ENCODE assay signal across 9 cellular contexts in the genomic region with DNA sequence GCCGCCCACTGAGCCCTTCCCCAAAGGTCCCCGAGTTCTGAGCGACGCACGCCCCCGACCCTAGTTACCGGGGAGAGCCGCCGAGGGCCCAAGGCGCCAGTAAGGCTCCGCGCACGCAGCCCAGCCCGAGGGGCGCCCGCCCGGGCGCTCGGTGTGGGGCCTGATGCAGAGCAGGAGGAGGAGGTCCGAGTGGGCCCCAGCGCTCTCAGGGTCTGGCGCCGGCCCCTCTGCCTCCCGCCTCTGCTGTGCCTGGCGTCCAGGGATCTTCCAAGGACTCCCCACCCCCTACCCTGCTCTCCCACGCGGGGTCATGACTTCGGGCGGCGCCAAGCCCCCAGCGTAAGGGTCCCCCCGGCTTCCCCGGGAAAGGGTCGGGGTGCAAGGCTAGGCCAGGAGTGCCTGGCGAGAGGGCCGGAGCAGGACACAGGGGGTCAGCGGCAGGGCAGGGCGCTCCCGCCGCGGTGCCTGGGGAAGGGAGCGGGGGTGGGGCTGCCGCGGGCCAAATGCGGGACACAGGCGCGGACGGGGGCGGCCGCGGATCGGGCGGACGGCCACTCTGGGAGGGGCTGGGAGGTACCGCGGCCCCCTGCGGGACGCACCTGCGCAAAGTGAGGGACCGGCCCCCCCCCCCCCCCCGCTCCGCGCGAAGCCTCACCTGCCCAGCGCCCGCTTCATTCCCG. TPM values are rescaled to one million over a fixed set of nuclear protein-coding genes. Genes with fewer than 3 reads are reported as not detected.
A peak's percentile ranks its signal among the peaks of the same experiment; 100 is the strongest.
DNase-seq lines count a peak whose midpoint lies in the region; ATAC-seq, FAIRE-seq and TF ChIP-seq lines count a peak whose summit lies in the region.
"Had no signal": no experiment of that assay in that cellular context is flagged by ENCODE, and none has a peak within 500 bp of the region (broad histone marks: within the 10 kb centered on the region; RNA-seq: fewer than 3 reads in every experiment).

No MANE protein-coding gene starts in this region.

- H3K27ac ChIP-seq in HCT116 (ENCODE audit: low read depth, low read length) = peak overlapping the region; percentile 96
- H3K27ac ChIP-seq in H1 (ENCODE audit: low read depth, low read length) = peak overlapping the region; percentile 85; the same call in 1 of the 2 replicates
- H3K27ac ChIP-seq in testis = peak overlapping the region; percentile 84 to 86

- ATAC-seq in HCT116 = peak; percentile 78

- H3K4me1 ChIP-seq in HCT116 (ENCODE audit: control insufficient read depth in 1 of 2, insufficient read depth in 2 of 2, low read length in 2 of 2) (peaks cover 9 to 13% of the 10 kb centered on the region in 2 experiments; a peak in 3 of 4 replicates), H1 (replicated peaks in 1 of 4; ENCODE audit: control insufficient read depth in 3 of 4, insufficient read depth in 4 of 4, low read length in 3 of 4) (peaks cover 0 to 3% (median 0%) of the 10 kb centered on the region in 4 experiments; a peak in 2 of 7 replicates), mucosa of stomach (ENCODE audit: control insufficient read depth, insufficient read depth, low read length) (peaks cover 8% of the 10 kb centered on the region), testis (peaks cover 6% of the 10 kb centered on the region)

- H2BK12ac ChIP-seq in H1 (ENCODE audit: low read depth, low read length) = no peak overlapping the region

- H3K9me3 Mint-ChIP-seq in activated CD4-positive, alpha-beta memory T cell treated with anti-CD3 and anti-CD28 coated beads for 36 hours = no peaks in the 10 kb centered on the region

- RAD21 ChIA-PET in HCT116 (lab: Charles Lee; ENCODE audit: low non-redundant PET in 1 of 2, low total read pairs in 2 of 2, uncharacterized antibody in 2 of 2, unreplicated experiment in 2 of 2) = no interaction called here

- no TSS peak for BruUV-seq in HCT116 (replicated peaks; lab: Mats Ljungman, UMichigan)

- intact Hi-C loops in HCT116 (cut with micrococcal nuclease) = loop anchor here (2.0 to 10.0 kb wide), 2 partner anchors 79 to 325 kb away; no protein-coding TSS in a partner anchor
- intact Hi-C loops in activated CD4-positive, alpha-beta memory T cell treated with anti-CD3 and anti-CD28 coated beads for 36 hours (cut with micrococcal nuclease) = loop anchor here (1.0 to 5.0 kb wide), 7 partner anchors 17 to 443 kb away; a partner anchor contains a TSS
- intact Hi-C loops in testis (cut with DNase I; ENCODE audit: low total_unique reads) = loop anchor here (10.0 kb wide), 1 partner anchor 95 kb away; no protein-coding TSS in a partner anchor

- H3K27me3 Mint-ChIP-seq in activated CD4-positive, alpha-beta memory T cell treated with anti-CD3 and anti-CD28 coated beads for 36 hours = no peaks in the 10 kb centered on the region

- no peak overlapping the region for H3K14ac ChIP-seq in H1 (ENCODE audit: insufficient read length)

- peak overlapping the region; percentile 25; the same call in 1 of the 2 replicates for H4K8ac ChIP-seq in H1 (ENCODE audit: extremely low read depth, insufficient read depth, low read length)

- peaks cover 8% of the 10 kb centered on the region for H3K23me2 ChIP-seq in H1 (ENCODE audit: low read depth, low read length)

- H3K9ac ChIP-seq in HCT116 (ENCODE audit: low read length) (peak overlapping the region; percentile 92), H1 (replicated peaks in 1 of 4; ENCODE audit: extremely low read depth in 1 of 4, low read depth in 3 of 4, low read length in 3 of 4) (peak overlapping the region; percentile 76 to 95 (median 84)), mucosa of stomach (ENCODE audit: low read length) (peak overlapping the region; percentile 84)

- H3K4me3 Mint-ChIP-seq in activated CD4-positive, alpha-beta memory T cell treated with anti-CD3 and anti-CD28 coated beads for 36 hours = peak overlapping the region; percentile 83

- H3K27ac Mint-ChIP-seq in activated CD4-positive, alpha-beta memory T cell treated with anti-CD3 and anti-CD28 coated beads for 36 hours = peak overlapping the region; percentile 54

- no peak overlapping the region for H2BK20ac ChIP-seq in H1 (ENCODE audit: low read length)

- POLR2A ChIA-PET in HCT116 (lab: Charles Lee) (no interaction called here), H1 (lab: Charles Lee; ENCODE audit: partially characterized antibody) (interaction anchor here (0.6 to 1.0 kb wide), 3 partner anchors 20 to 229 kb away, joined by 3 to 4 read pairs (median 3); no protein-coding TSS in a partner anchor)
- POLR2A ChIA-PET in activated CD4-positive, alpha-beta memory T cell treated with anti-CD3 and anti-CD28 coated beads for 36 hours (lab: Charles Lee) = interaction anchor here (2.6 kb wide), 1 partner anchor 18 kb away, joined by 14 read pairs; a partner anchor contains a TSS

- H3K4me2 ChIP-seq in HCT116 (ENCODE audit: low read length) = peak overlapping the region; percentile 83
- peak overlapping the region; percentile 82 to 94 for H3K4me2 ChIP-seq in H1 (ENCODE audit: insufficient read depth in 1 of 2, low read depth in 2 of 2, low read length in 2 of 2)

- FAIRE-seq in GM12892 (lab: Jason Lieb, UNC) = no peak
- FAIRE-seq in H1 (lab: Jason Lieb, UNC) = no peak
- FAIRE-seq: endometrium had no signal

- H3K18ac ChIP-seq in H1 (ENCODE audit: extremely low read depth, low read length) = peak overlapping the region; percentile 83; the same call in 1 of the 2 replicates

- no peaks in the 10 kb centered on the region for H3K27me3 ChIP-seq in HCT116 (ENCODE audit: insufficient read depth, low read length)
- no peaks in the 10 kb centered on the region for H3K27me3 ChIP-seq in H1 (replicated peaks in 1 of 4; ENCODE audit: control insufficient read depth in 3 of 4, extremely low read depth in 1 of 4, insufficient read depth in 3 of 4, low read length in 3 of 4)
- no peaks in the 10 kb centered on the region for H3K27me3 ChIP-seq in mucosa of stomach (ENCODE audit: control insufficient read depth, insufficient read depth, low read length)
- H3K27me3 ChIP-seq in testis = no peaks in the 10 kb centered on the region

- H2BK5ac ChIP-seq in H1 (ENCODE audit: low read depth, low read length) = no peak overlapping the region

- DNase-seq in GM12892 (ENCODE audit: insufficient read length) = peak; percentile 41
- no peak for DNase-seq in HCT116 (ENCODE audit: low read depth, low spot score)
- DNase-seq in M059J (ENCODE audit: low read depth) = peak; percentile 48
- peak; percentile 38 for DNase-seq in activated CD4-positive, alpha-beta memory T cell treated with anti-CD3 and anti-CD28 coated beads for 36 hours
- peak in 1 of 2 experiments; percentile 69 for DNase-seq in H1 (ENCODE audit: low read depth in 1 of 2, low spot score in 2 of 2)
- peak; percentile 43 for DNase-seq in testis
- DNase-seq in NCI-H524 treated with DMSO at 0.1 percent for 48 hours (lab: John Stamatoyannopoulos, UW) = no peak

- H3K4me3 ChIP-seq in HCT116 (replicated peaks in 1 of 2; ENCODE audit: low read depth in 1 of 2, low read length in 2 of 2) (peak overlapping the region; percentile 81 to 96), H1 (ENCODE audit: extremely low read depth in 1 of 4, insufficient read depth in 2 of 4, low read depth in 3 of 4, low read length in 4 of 4) (peak overlapping the region; percentile 54 to 95 (median 58)), mucosa of stomach (ENCODE audit: low read length) (peak overlapping the region; percentile 77), testis (peak overlapping the region; percentile 74 to 86)

- no peaks in the 10 kb centered on the region for H3K9me3 ChIP-seq in HCT116 (ENCODE audit: control insufficient read depth in 1 of 2, insufficient read depth in 1 of 2, low read depth in 1 of 2, low read length in 2 of 2)
- H3K9me3 ChIP-seq in H1 (ENCODE audit: insufficient read depth in 2 of 2, low read depth in 1 of 2, low read length in 1 of 2) = no peaks in the 10 kb centered on the region
- H3K9me3 ChIP-seq in mucosa of stomach (ENCODE audit: control insufficient read depth, low read length) = no peaks in the 10 kb centered on the region
- no peaks in the 10 kb centered on the region for H3K9me3 ChIP-seq in testis

- no peak overlapping the region for H3K23ac ChIP-seq in H1 (ENCODE audit: insufficient read length)

- no peak for TF ChIP-seq CTCF in HCT116 (IDR thresholded peaks at IDR 0.05 in 2 of 3, conservative IDR thresholded peaks at IDR 0.05 in 1 of 3; ENCODE audit: borderline replicate concordance in 1 of 3, insufficient read depth in 1 of 3, low read depth in 2 of 3, low read length in 2 of 3)
- no peak for TF ChIP-seq CTCF in H1 (IDR thresholded peaks at IDR 0.05; ENCODE audit: control extremely low read depth in 1 of 3, insufficient read depth in 1 of 3, low read depth in 1 of 3, low read length in 3 of 3)
- TF ChIP-seq CTCF in testis (IDR thresholded peaks at IDR 0.05) = no peak

- WGBS in H1 (ENCODE audit: extremely low coverage in 1 of 2, insufficient coverage in 1 of 2, insufficient read length in 1 of 2, insufficient replicate concordance in 2 of 2, low coverage in 1 of 2, low lambda C conversion rate in 2 of 2, missing lambda C conversion rate in 1 of 2), 2 experiments = 2% methylated on average over 20 of the region's 67 CpGs; no CpG with 5 or more reads in 1 of the 2 experiments
- 0% methylated on average over 56 of the region's 67 CpGs; no CpG with 5 or more reads in 1 of the 2 donors for WGBS in testis, 2 donors

- peaks cover 6% of the 10 kb centered on the region for H3K36me3 Mint-ChIP-seq in activated CD4-positive, alpha-beta memory T cell treated with anti-CD3 and anti-CD28 coated beads for 36 hours

- H4K5ac ChIP-seq in H1 (ENCODE audit: insufficient read length, low read depth, low read length) = peak overlapping the region; percentile 66

- no peaks in the 10 kb centered on the region for H4K20me1 ChIP-seq in HCT116 (ENCODE audit: insufficient read depth)
- peaks cover 4 to 6% of the 10 kb centered on the region in 2 experiments for H4K20me1 ChIP-seq in H1 (replicated peaks in 1 of 2; ENCODE audit: control insufficient read depth in 1 of 2, insufficient read depth in 2 of 2, low read length in 2 of 2)

- H2AK5ac ChIP-seq in H1 (ENCODE audit: low read depth, low read length) = no peak overlapping the region

- H3K36me3 ChIP-seq in HCT116 (ENCODE audit: control insufficient read depth in 1 of 2, insufficient read depth in 2 of 2, low read length in 2 of 2) (no peaks in the 10 kb centered on the region), H1 (ENCODE audit: control insufficient read depth in 2 of 4, insufficient read depth in 4 of 4, low read length in 3 of 4) (peaks cover 0 to 4% (median 0%) of the 10 kb centered on the region in 4 experiments; a peak in 1 of 8 replicates), mucosa of stomach (ENCODE audit: control insufficient read depth, insufficient read depth, low read length) (no peaks in the 10 kb centered on the region), testis (ENCODE audit: low read depth, missing control alignments) (no peaks in the 10 kb centered on the region)

- no peak for TF ChIP-seq RAD21 in HCT116 (IDR thresholded peaks at IDR 0.05; ENCODE audit: low read depth)
- no peak for TF ChIP-seq RAD21 in H1 (IDR thresholded peaks at IDR 0.05 in 1 of 2, conservative IDR thresholded peaks at IDR 0.05 in 1 of 2; ENCODE audit: low read depth in 2 of 2, low read length in 2 of 2)

- peak overlapping the region; percentile 82 for H3K56ac ChIP-seq in H1 (replicated peaks; ENCODE audit: insufficient read length, low read depth, low read length)

- H3K79me2 ChIP-seq in HCT116 (ENCODE audit: insufficient read depth, low read length) (peaks cover 42% of the 10 kb centered on the region), H1 (ENCODE audit: control insufficient read depth in 1 of 2, insufficient read depth in 2 of 2, low read length in 2 of 2) (peaks cover 0 to 47% of the 10 kb centered on the region in 2 experiments; a peak in 2 of 4 replicates)

- H2AFZ ChIP-seq in HCT116 (ENCODE audit: low read depth, low read length, poor library complexity, severe bottlenecking) = peak overlapping the region; percentile 54
- H2AFZ ChIP-seq in H1 (ENCODE audit: low read length) = no peak overlapping the region

- no peak overlapping the region for H2BK15ac ChIP-seq in H1 (ENCODE audit: low read length)

- no peak for TF ChIP-seq EP300 in H1 (IDR thresholded peaks at IDR 0.05; ENCODE audit: borderline replicate concordance in 1 of 2, low read depth in 2 of 2, low read length in 2 of 2)

- H3K79me1 ChIP-seq in H1 (ENCODE audit: low read depth, low read length) = peaks cover 6% of the 10 kb centered on the region; the same call in 1 of the 2 replicates

- TF ChIP-seq POLR2A in GM12892 (IDR thresholded peaks at IDR 0.05; ENCODE audit: low read depth, low read length) (no peak), HCT116 (IDR thresholded peaks at IDR 0.05; ENCODE audit: borderline replicate concordance, extremely low read depth, insufficient read depth, insufficient read length) (no peak), H1 (IDR thresholded peaks at IDR 0.05; ENCODE audit: control extremely low read depth in 1 of 2, low read depth in 2 of 2, low read length in 2 of 2) (no peak), testis (IDR thresholded peaks at IDR 0.05) (no peak)

- no peak overlapping the region for H2BK120ac ChIP-seq in H1 (replicated peaks; ENCODE audit: low read depth, low read length)

- no peaks in the 10 kb centered on the region for H3K9me2 ChIP-seq in HCT116 (ENCODE audit: insufficient read depth)

- CTCF ChIA-PET in HCT116 (lab: Charles Lee) (interaction anchor here (1.0 kb wide), 1 partner anchor 9 kb away, joined by 9 read pairs; no protein-coding TSS in a partner anchor), H1 (lab: Charles Lee; ENCODE audit: partially characterized antibody) (no interaction called here)
- CTCF ChIA-PET in activated CD4-positive, alpha-beta memory T cell treated with anti-CD3 and anti-CD28 coated beads for 36 hours (lab: Charles Lee) = interaction anchor here (0.7 to 1.7 kb wide), 2 partner anchors 80 to 143 kb away, joined by 3 to 5 read pairs; a partner anchor contains a TSS

- peak overlapping the region; percentile 54 for H4K91ac ChIP-seq in H1 (replicated peaks; ENCODE audit: insufficient read length, low read length)

- peaks cover 12% of the 10 kb centered on the region for H3K4me1 Mint-ChIP-seq in activated CD4-positive, alpha-beta memory T cell treated with anti-CD3 and anti-CD28 coated beads for 36 hours (ENCODE audit: low read depth)

- peak overlapping the region; percentile 38 for H3K4ac ChIP-seq in H1 (replicated peaks; ENCODE audit: insufficient read length, low read depth, low read length)

RNA-seq across cellular contexts. Expression of a gene that starts 0.6 kb away (rescaled TPM):
- polyA plus RNA-seq in GM12892 (2012; ENCODE audit: missing spikeins) = 29.1 TPM
- 31.7 TPM for total RNA-seq in HCT116 (2021; ENCODE audit: unreplicated experiment)
- 37.6 and 39.0 TPM in 2 replicates for polyA plus RNA-seq in HCT116 (2012)
- total RNA-seq in M059J (2014; rRNA removed; shearing (Covaris generic)) = 99.0 and 130 TPM in 2 replicates
- total RNA-seq in activated CD4-positive, alpha-beta memory T cell treated with anti-CD3 and anti-CD28 coated beads for 36 hours = 10 to 100 TPM; 22.3 to 24.1 TPM
- 59.5 and 60.5 TPM in 2 replicates for total RNA-seq in H1 (2021; fragmentation: NEBNext Ultra II Directional; extraction: Animal tissue kit (Norgen Biotek cat#: 25700))
- 31.3 and 42.8 TPM in 2 replicates for polyA plus RNA-seq in H1 (2011; rRNA removed)
- polyA plus RNA-seq in H1 (2011; cell fraction: cytosol; rRNA removed) = 32.7 TPM
- 39.7 TPM for polyA plus RNA-seq in H1 (2011; cell fraction: nucleus; rRNA removed)
- polyA plus RNA-seq in H1 (2012, experiment 1 of 2) = 58.9 to 66.6 TPM (median 61.5 TPM) in 4 replicates
- polyA plus RNA-seq in H1 (2012, experiment 2 of 2) = 80.5 TPM
- polyA plus RNA-seq in H1 (2013, experiment 1 of 2) = 60.2 TPM
- polyA plus RNA-seq in H1 (2013, experiment 2 of 2) = 64.8 TPM
- 43.4 and 45.2 TPM in 2 replicates for polyA minus RNA-seq in H1 (2011; rRNA and poly(A)+ RNA removed)
- 26.4 TPM for polyA minus RNA-seq in H1 (2011; cell fraction: cytosol; rRNA and poly(A)+ RNA removed)
- polyA minus RNA-seq in H1 (2011; cell fraction: nucleus; rRNA and poly(A)+ RNA removed) = 39.0 TPM
- total RNA-seq in testis = 10 to 100 TPM; 47.5 to 51.5 TPM
- polyA plus RNA-seq in testis (ENCODE audit: insufficient read depth, low read depth, low replicate concordance) = 40.8 TPM

RNA-seq across cellular contexts. Expression of a gene that starts 17.5 kb away (rescaled TPM):
- 17.0 TPM for polyA plus RNA-seq in GM12892 (2012; ENCODE audit: missing spikeins)
- total RNA-seq in HCT116 (2021; ENCODE audit: unreplicated experiment) (30.4 TPM), testis (10 to 100 TPM; 14.2 to 23.7 TPM)
- 5.8 and 7.6 TPM in 2 replicates for polyA plus RNA-seq in HCT116 (2012)
- total RNA-seq in M059J (2014; rRNA removed; shearing (Covaris generic)) = 31.5 and 41.3 TPM in 2 replicates
- total RNA-seq in activated CD4-positive, alpha-beta memory T cell treated with anti-CD3 and anti-CD28 coated beads for 36 hours = 10 to 100 TPM; 31.5 to 32.3 TPM
- total RNA-seq in H1 (2021; fragmentation: NEBNext Ultra II Directional; extraction: Animal tissue kit (Norgen Biotek cat#: 25700)) = 68.4 and 69.9 TPM in 2 replicates
- polyA plus RNA-seq in H1 (2011; rRNA removed) (26.3 and 44.7 TPM in 2 replicates), testis (ENCODE audit: insufficient read depth, low read depth, low replicate concordance) (19.9 TPM)
- polyA plus RNA-seq in H1 (2011; cell fraction: cytosol; rRNA removed) = 39.1 TPM
- 10.5 TPM for polyA plus RNA-seq in H1 (2011; cell fraction: nucleus; rRNA removed)
- polyA plus RNA-seq in H1 (2012, experiment 1 of 2) = 38.1 to 55.0 TPM (median 39.3 TPM) in 4 replicates
- polyA plus RNA-seq in H1 (2012, experiment 2 of 2) = 34.7 TPM
- 33.4 TPM for polyA plus RNA-seq in H1 (2013, experiment 1 of 2)
- polyA plus RNA-seq in H1 (2013, experiment 2 of 2) = 32.3 TPM
- 26.4 and 33.0 TPM in 2 replicates for polyA minus RNA-seq in H1 (2011; rRNA and poly(A)+ RNA removed)
- polyA minus RNA-seq in H1 (2011; cell fraction: cytosol; rRNA and poly(A)+ RNA removed) = 22.8 TPM
- polyA minus RNA-seq in H1 (2011; cell fraction: nucleus; rRNA and poly(A)+ RNA removed) = 16.2 TPM

Comparison
In these comparisons a context has a peak if more than half of its experiments do, and no peak if none do; other contexts are left out.
1. DNase-seq: peak in GM12892 (single experiment), M059J (single experiment), activated CD4-positive, alpha-beta memory T cell treated with anti-CD3 and anti-CD28 coated beads for 36 hours (single experiment) and testis (single experiment); none in HCT116 (single experiment) and NCI-H524 treated with DMSO at 0.1 percent for 48 hours (single experiment).
2. Peak in every context shown above with its lines, with median percentiles within 50 percentile points of each other: H3K27ac ChIP-seq, H3K4me3 ChIP-seq and H3K9ac ChIP-seq.